8 cellular contexts compared by ENCODE assay signal in genomic region chr2:180359522-180360282, GRCh38.
DNase-seq lines count a peak whose midpoint lies in the region; ATAC-seq, FAIRE-seq and TF ChIP-seq lines count a peak whose summit lies in the region.

No MANE protein-coding gene starts in this region.

- TF ChIP-seq CTCF in chondrocyte (IDR thresholded peaks at IDR 0.05), result peak; percentile 49
- no peak for TF ChIP-seq CTCF in upper lobe of left lung (IDR thresholded peaks at IDR 0.05)
- no peak for TF ChIP-seq CTCF in prostate gland (IDR thresholded peaks at IDR 0.05)

- ATAC-seq in GM21526 (IDR thresholded peaks at IDR 0.05; ENCODE audit: low FRiP score, unreplicated experiment), result peak; percentile 98
- peak; percentile 96 for ATAC-seq in HG03521 (IDR thresholded peaks at IDR 0.05; ENCODE audit: unreplicated experiment)
- no peak for ATAC-seq in upper lobe of left lung (ENCODE audit: low FRiP score in 2 of 2)

- H3K36me3 ChIP-seq in upper lobe of left lung (no peaks in the 10 kb centered on the region), prostate gland (no peaks in the 10 kb centered on the region)

- H3K4me3 Mint-ChIP-seq in chondrocyte (ENCODE audit: unreplicated experiment), result no peak overlapping the region

- H3K27me3 ChIP-seq in upper lobe of left lung (no peaks in the 10 kb centered on the region), prostate gland (replicated peaks; ENCODE audit: insufficient read depth) (no peaks in the 10 kb centered on the region)

- DNase-seq in GM12891 (ENCODE audit: insufficient read length, low spot score) (no peak), chondrocyte (ENCODE audit: low spot score) (no peak), DMS79 (lab: John Stamatoyannopoulos, UW) (no peak), upper lobe of left lung (no peak), prostate gland (ENCODE audit: low spot score) (no peak)
- no peak for DNase-seq in activated CD4-positive, alpha-beta T cell treated with anti-CD3 and anti-CD28 coated beads for 4 hours

- no peaks in the 10 kb centered on the region for H3K36me3 Mint-ChIP-seq in chondrocyte (ENCODE audit: low read depth)

- TF ChIP-seq EP300 in upper lobe of left lung (IDR thresholded peaks at IDR 0.05), result no peak

- H3K27me3 Mint-ChIP-seq in chondrocyte (ENCODE audit: low read depth), result peaks cover 5% of the 10 kb centered on the region

- intact Hi-C loops in prostate gland (cut with DNase I), result no loop called here

- FAIRE-seq in GM12891 (lab: Jason Lieb, UNC), result peak; percentile 92

- H3K9me3 ChIP-seq in upper lobe of left lung (no peaks in the 10 kb centered on the region), prostate gland (no peaks in the 10 kb centered on the region)

- no peak overlapping the region for H3K27ac Mint-ChIP-seq in chondrocyte (ENCODE audit: unreplicated experiment)

- H3K4me1 ChIP-seq in upper lobe of left lung, result no peaks in the 10 kb centered on the region
- H3K4me1 ChIP-seq in prostate gland (replicated peaks), result no peaks in the 10 kb centered on the region

- H3K9me3 Mint-ChIP-seq in chondrocyte (ENCODE audit: low read depth), result peaks cover 3% of the 10 kb centered on the region

- H3K4me3 ChIP-seq in upper lobe of left lung (no peak overlapping the region), prostate gland (no peak overlapping the region)

- TF ChIP-seq POLR2A in GM12891 (IDR thresholded peaks at IDR 0.05; ENCODE audit: low read depth, low read length), result no peak
- no peak for TF ChIP-seq POLR2A in upper lobe of left lung (IDR thresholded peaks at IDR 0.05)
- no peak for TF ChIP-seq POLR2A in prostate gland (IDR thresholded peaks at IDR 0.05)

- no peaks in the 10 kb centered on the region for H3K4me1 Mint-ChIP-seq in chondrocyte (ENCODE audit: low read depth)

- H3K27ac ChIP-seq in upper lobe of left lung (no peak overlapping the region), prostate gland (no peak overlapping the region)

- 67 to 89% methylated on average over 1 of the region's 1 CpG for WGBS in upper lobe of left lung, 2 donors
- WGBS in prostate gland, result 80% methylated on average over 1 of the region's 1 CpG

TF ChIP-seq in GM12891, 5 proteins besides CTCF, POLR2A, EP300 and RAD21:
- TF ChIP-seq POU2F2 (IDR thresholded peaks at IDR 0.05; ENCODE audit: low read depth, low read length) (no peak), TAF1 (IDR thresholded peaks at IDR 0.05; ENCODE audit: low read depth, low read length) (no peak), PAX5 (IDR thresholded peaks at IDR 0.05; ENCODE audit: insufficient read depth, low read length, severe bottlenecking) (no peak), POLR2AphosphoS5 (IDR thresholded peaks at IDR 0.05; ENCODE audit: low read depth, low read length) (no peak), SPI1 (IDR thresholded peaks at IDR 0.05; ENCODE audit: low read depth, low read length) (no peak)

Comparison
In these comparisons a context has a peak if more than half of its experiments do, and no peak if none do; other contexts are left out.
1. ATAC-seq: peak in GM21526 (single experiment) and HG03521 (single experiment); none in upper lobe of left lung (0 of 2).